1 cellular context compared by ENCODE assay signal in the genomic region with DNA sequence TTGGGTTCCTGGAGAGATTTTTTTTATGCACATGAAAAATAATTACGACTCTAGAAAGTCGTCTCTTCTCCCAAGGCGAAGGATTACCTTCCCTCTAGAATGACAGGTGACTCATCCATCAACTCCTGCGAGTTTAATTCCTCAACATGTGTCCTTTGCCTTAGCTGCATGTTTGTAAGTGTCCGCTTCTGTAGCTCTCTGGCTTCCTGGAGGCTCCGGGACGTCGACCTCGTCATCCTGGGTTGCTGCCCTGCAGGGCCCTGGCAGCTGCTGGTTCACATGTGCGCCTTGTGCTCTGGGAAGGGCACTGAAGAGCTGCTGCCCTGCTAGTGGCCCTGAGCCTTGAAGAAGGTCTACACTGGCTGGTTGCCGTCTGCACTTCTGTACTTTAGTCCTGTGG.
TF ChIP-seq lines count a peak whose summit lies in the region.

No MANE protein-coding gene starts in this region.

TF ChIP-seq in GM12878, 131 proteins besides CTCF, POLR2A, EP300 and RAD21:
- TF ChIP-seq, protein P1, sequence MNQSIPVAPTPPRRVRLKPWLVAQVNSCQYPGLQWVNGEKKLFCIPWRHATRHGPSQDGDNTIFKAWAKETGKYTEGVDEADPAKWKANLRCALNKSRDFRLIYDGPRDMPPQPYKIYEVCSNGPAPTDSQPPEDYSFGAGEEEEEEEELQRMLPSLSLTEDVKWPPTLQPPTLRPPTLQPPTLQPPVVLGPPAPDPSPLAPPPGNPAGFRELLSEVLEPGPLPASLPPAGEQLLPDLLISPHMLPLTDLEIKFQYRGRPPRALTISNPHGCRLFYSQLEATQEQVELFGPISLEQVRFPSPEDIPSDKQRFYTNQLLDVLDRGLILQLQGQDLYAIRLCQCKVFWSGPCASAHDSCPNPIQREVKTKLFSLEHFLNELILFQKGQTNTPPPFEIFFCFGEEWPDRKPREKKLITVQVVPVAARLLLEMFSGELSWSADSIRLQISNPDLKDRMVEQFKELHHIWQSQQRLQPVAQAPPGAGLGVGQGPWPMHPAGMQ (IDR thresholded peaks at IDR 0.05; ENCODE audit: borderline replicate concordance), result no peak
- TF ChIP-seq, protein P2, sequence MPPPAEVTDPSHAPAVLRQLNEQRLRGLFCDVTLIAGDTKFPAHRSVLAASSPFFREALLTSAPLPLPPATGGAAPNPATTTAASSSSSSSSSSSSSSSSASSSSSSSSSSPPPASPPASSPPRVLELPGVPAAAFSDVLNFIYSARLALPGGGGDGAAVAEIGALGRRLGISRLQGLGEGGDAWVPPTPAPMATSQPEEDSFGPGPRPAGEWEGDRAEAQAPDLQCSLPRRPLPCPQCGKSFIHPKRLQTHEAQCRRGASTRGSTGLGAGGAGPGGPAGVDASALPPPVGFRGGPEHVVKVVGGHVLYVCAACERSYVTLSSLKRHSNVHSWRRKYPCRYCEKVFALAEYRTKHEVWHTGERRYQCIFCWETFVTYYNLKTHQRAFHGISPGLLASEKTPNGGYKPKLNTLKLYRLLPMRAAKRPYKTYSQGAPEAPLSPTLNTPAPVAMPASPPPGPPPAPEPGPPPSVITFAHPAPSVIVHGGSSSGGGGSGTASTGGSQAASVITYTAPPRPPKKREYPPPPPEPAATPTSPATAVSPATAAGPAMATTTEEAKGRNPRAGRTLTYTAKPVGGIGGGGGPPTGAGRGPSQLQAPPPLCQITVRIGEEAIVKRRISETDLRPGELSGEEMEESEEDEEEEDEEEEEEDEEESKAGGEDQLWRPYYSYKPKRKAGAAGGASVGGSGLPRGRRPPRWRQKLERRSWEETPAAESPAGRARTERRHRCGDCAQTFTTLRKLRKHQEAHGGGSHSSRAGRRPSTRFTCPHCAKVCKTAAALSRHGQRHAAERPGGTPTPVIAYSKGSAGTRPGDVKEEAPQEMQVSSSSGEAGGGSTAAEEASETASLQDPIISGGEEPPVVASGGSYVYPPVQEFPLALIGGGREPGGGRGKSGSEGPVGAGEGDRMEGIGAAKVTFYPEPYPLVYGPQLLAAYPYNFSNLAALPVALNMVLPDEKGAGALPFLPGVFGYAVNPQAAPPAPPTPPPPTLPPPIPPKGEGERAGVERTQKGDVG (CRISPR knock-in tag; IDR thresholded peaks at IDR 0.05), result no peak
- TF ChIP-seq BACH1 (IDR thresholded peaks at IDR 0.05; ENCODE audit: borderline replicate concordance) (no peak), ATF7 (IDR thresholded peaks at IDR 0.05; ENCODE audit: low read depth) (no peak), SIX5 (IDR thresholded peaks at IDR 0.05; ENCODE audit: low read depth, low read length, severe bottlenecking) (no peak)
